ENCODE assay signal across 10 cellular contexts in genomic region chr16:30477773-30478172, GRCh38. TPM values are rescaled to one million over a fixed set of nuclear protein-coding genes. Genes with fewer than 3 reads are reported as not detected.
DNase-seq lines count a peak whose midpoint lies in the region; ATAC-seq and TF ChIP-seq lines count a peak whose summit lies in the region.
"Not testable (repeated sequence)": the region's sequence is repeated elsewhere in the genome, so short reads cannot be mapped to it uniquely, and the experiment has no call there.
"Had no signal": no experiment of that assay in that cellular context is flagged by ENCODE, and none has a peak within 500 bp of the region (broad histone marks: within the 10 kb centered on the region; RNA-seq: fewer than 3 reads in every experiment).

No MANE protein-coding gene starts in this region.

- not testable (repeated sequence) for H3K27me3 ChIP-seq in CD4-positive, alpha-beta T cell (ENCODE audit: control insufficient read depth, insufficient read depth, low read length)

- H3K9me3 Mint-ChIP-seq in CD4-positive, alpha-beta T cell; activated CD8-positive, alpha-beta T cell treated with anti-CD3 and anti-CD28 coated beads, Interleukin-2, amount 10 ng/mL, durations not matched to agents 7 days and 5 days (ENCODE audit: insufficient read depth); activated naive CD4-positive, alpha-beta T cell treated with anti-CD3 and anti-CD28 coated beads, Interleukin-2, amount 50 U/mL, for 24 hours; effector memory CD8-positive, alpha-beta T cell; stimulated activated effector memory CD8-positive, alpha-beta T cell treated with anti-CD3 and anti-CD28 coated beads, Interleukin-12 subunit alpha, Interleukin-12 subunit beta, amount 100 ng/mL, for 72 hours: not testable (repeated sequence)

- intact Hi-C loops in CD4-positive, alpha-beta T cell (cut with DNase I, micrococcal nuclease), result not testable (repeated sequence)

- H3K36me3 Mint-ChIP-seq in CD4-positive, alpha-beta T cell (ENCODE audit: low read depth), result peaks cover 85% of the 10 kb centered on the region
- H3K36me3 Mint-ChIP-seq in T-helper 17 cell (ENCODE audit: low read depth), result not testable (repeated sequence)
- peaks cover 80% of the 10 kb centered on the region for H3K36me3 Mint-ChIP-seq in activated CD8-positive, alpha-beta T cell treated with anti-CD3 and anti-CD28 coated beads, Interleukin-2, amount 10 ng/mL, durations not matched to agents 7 days and 5 days (ENCODE audit: low read depth)
- peaks cover 30% of the 10 kb centered on the region for H3K36me3 Mint-ChIP-seq in activated naive CD4-positive, alpha-beta T cell treated with anti-CD3 and anti-CD28 coated beads, Interleukin-2, amount 50 U/mL, for 24 hours
- peaks cover 96% of the 10 kb centered on the region for H3K36me3 Mint-ChIP-seq in effector memory CD8-positive, alpha-beta T cell (ENCODE audit: insufficient read depth)
- H3K36me3 Mint-ChIP-seq in stimulated activated effector memory CD8-positive, alpha-beta T cell treated with anti-CD3 and anti-CD28 coated beads, Interleukin-12 subunit alpha, Interleukin-12 subunit beta, amount 100 ng/mL, for 72 hours, result peaks cover 99% of the 10 kb centered on the region

- not testable (repeated sequence) for ATAC-seq in CD4-positive, alpha-beta T cell (ENCODE audit: poor library complexity); T-helper 17 cell; activated CD8-positive, alpha-beta T cell treated with anti-CD3 and anti-CD28 coated beads, Interleukin-2, amount 10 ng/mL, durations not matched to agents 7 days and 5 days; effector memory CD8-positive, alpha-beta T cell (replicated peaks); stimulated activated effector memory CD8-positive, alpha-beta T cell treated with anti-CD3 and anti-CD28 coated beads, Interleukin-12 subunit alpha, Interleukin-12 subunit beta, amount 100 ng/mL, for 72 hours

- CTCF ChIA-PET in CD4-positive, alpha-beta T cell (lab: Charles Lee), result interaction anchor here (0.7 to 1.0 kb wide), 2 partner anchors 17 to 48 kb away, joined by 3 to 6 read pairs; partner anchors contain the start of gene DCTPP1
- CTCF ChIA-PET in activated CD8-positive, alpha-beta T cell treated with anti-CD3 and anti-CD28 coated beads, Interleukin-2, amount 10 ng/mL, durations not matched to agents 7 days and 5 days (lab: Charles Lee), result interaction anchor here (1.2 to 10.5 kb wide), 3 partner anchors 9 to 47 kb away, joined by 3 to 139 read pairs (median 80); partner anchors contain the start of genes DCTPP1 and SEPHS2

- DNase-seq in CD4-positive, alpha-beta T cell; T-helper 17 cell; activated CD8-positive, alpha-beta T cell treated with anti-CD3 and anti-CD28 coated beads, Interleukin-2, amount 10 ng/mL, durations not matched to agents 7 days and 5 days; effector memory CD8-positive, alpha-beta T cell; stimulated activated effector memory CD8-positive, alpha-beta T cell treated with anti-CD3 and anti-CD28 coated beads, Interleukin-12 subunit alpha, Interleukin-12 subunit beta, amount 100 ng/mL, for 72 hours (ENCODE audit: low spot score in 2 of 2): not testable (repeated sequence)

- POLR2A ChIA-PET in CD4-positive, alpha-beta T cell (lab: Charles Lee), result interaction anchor here (1.1 to 3.1 kb wide), 3 partner anchors 19 to 23 kb away, joined by 4 to 25 read pairs (median 6); no protein-coding TSS in a partner anchor
- POLR2A ChIA-PET in activated CD8-positive, alpha-beta T cell treated with anti-CD3 and anti-CD28 coated beads, Interleukin-2, amount 10 ng/mL, durations not matched to agents 7 days and 5 days (lab: Charles Lee), result interaction anchor here (2.9 kb wide), 1 partner anchor 28 kb away, joined by 20 read pairs; no protein-coding TSS in a partner anchor

- not testable (repeated sequence) for H3K27me3 Mint-ChIP-seq in CD4-positive, alpha-beta T cell; T-helper 17 cell; activated CD8-positive, alpha-beta T cell treated with anti-CD3 and anti-CD28 coated beads, Interleukin-2, amount 10 ng/mL, durations not matched to agents 7 days and 5 days (ENCODE audit: low read depth); activated naive CD4-positive, alpha-beta T cell treated with anti-CD3 and anti-CD28 coated beads, Interleukin-2, amount 50 U/mL, for 24 hours; effector memory CD8-positive, alpha-beta T cell

- peaks cover 54% of the 10 kb centered on the region for H3K4me1 Mint-ChIP-seq in CD4-positive, alpha-beta T cell (ENCODE audit: low read depth)
- peaks cover 41% of the 10 kb centered on the region for H3K4me1 Mint-ChIP-seq in T-helper 17 cell
- peaks cover 62% of the 10 kb centered on the region for H3K4me1 Mint-ChIP-seq in activated CD8-positive, alpha-beta T cell treated with anti-CD3 and anti-CD28 coated beads, Interleukin-2, amount 10 ng/mL, durations not matched to agents 7 days and 5 days (ENCODE audit: low read depth)
- peaks cover 72% of the 10 kb centered on the region for H3K4me1 Mint-ChIP-seq in activated naive CD4-positive, alpha-beta T cell treated with anti-CD3 and anti-CD28 coated beads, Interleukin-2, amount 50 U/mL, for 24 hours
- H3K4me1 Mint-ChIP-seq in effector memory CD8-positive, alpha-beta T cell (ENCODE audit: low read depth in 2 of 2), result peaks cover 54 to 68% of the 10 kb centered on the region in 2 donors
- H3K4me1 Mint-ChIP-seq in stimulated activated effector memory CD8-positive, alpha-beta T cell treated with anti-CD3 and anti-CD28 coated beads, Interleukin-12 subunit alpha, Interleukin-12 subunit beta, amount 100 ng/mL, for 72 hours, result peaks cover 68% of the 10 kb centered on the region

- not testable (repeated sequence) for H3K9me3 ChIP-seq in CD4-positive, alpha-beta T cell (ENCODE audit: control insufficient read depth, low read length); T-helper 17 cell (ENCODE audit: control insufficient read depth, low read length, poor library complexity, severe bottlenecking)

- TF ChIP-seq CTCF in CD4-positive, alpha-beta T cell (IDR thresholded peaks at IDR 0.05), result not testable (repeated sequence)

- H3K27ac Mint-ChIP-seq in CD4-positive, alpha-beta T cell, result peak overlapping the region; percentile 77
- peak overlapping the region; percentile 96 for H3K27ac Mint-ChIP-seq in T-helper 17 cell
- H3K27ac Mint-ChIP-seq in activated CD8-positive, alpha-beta T cell treated with anti-CD3 and anti-CD28 coated beads, Interleukin-2, amount 10 ng/mL, durations not matched to agents 7 days and 5 days, result peak overlapping the region; percentile 77
- H3K27ac Mint-ChIP-seq in activated naive CD4-positive, alpha-beta T cell treated with anti-CD3 and anti-CD28 coated beads, Interleukin-2, amount 50 U/mL, for 24 hours, result peak overlapping the region; percentile 68
- peak overlapping the region; percentile 77 to 97 for H3K27ac Mint-ChIP-seq in effector memory CD8-positive, alpha-beta T cell
- peak overlapping the region; percentile 87 for H3K27ac Mint-ChIP-seq in stimulated activated effector memory CD8-positive, alpha-beta T cell treated with anti-CD3 and anti-CD28 coated beads, Interleukin-12 subunit alpha, Interleukin-12 subunit beta, amount 100 ng/mL, for 72 hours

- H3K27ac ChIP-seq in CD4-positive, alpha-beta T cell (ENCODE audit: low read depth, low read length), result not testable (repeated sequence)

- not testable (repeated sequence) for H3K4me3 Mint-ChIP-seq in CD4-positive, alpha-beta T cell; activated CD8-positive, alpha-beta T cell treated with anti-CD3 and anti-CD28 coated beads, Interleukin-2, amount 10 ng/mL, durations not matched to agents 7 days and 5 days; activated naive CD4-positive, alpha-beta T cell treated with anti-CD3 and anti-CD28 coated beads, Interleukin-2, amount 50 U/mL, for 24 hours
- peak overlapping the region; percentile 16 for H3K4me3 Mint-ChIP-seq in T-helper 17 cell
- H3K4me3 Mint-ChIP-seq in effector memory CD8-positive, alpha-beta T cell, result peak overlapping the region; percentile 45 to 99
- H3K4me3 Mint-ChIP-seq in stimulated activated effector memory CD8-positive, alpha-beta T cell treated with anti-CD3 and anti-CD28 coated beads, Interleukin-12 subunit alpha, Interleukin-12 subunit beta, amount 100 ng/mL, for 72 hours, result peak overlapping the region; percentile 97

RNA-seq across cellular contexts. Expression of gene ITGAL, which starts 5.2 kb away (rescaled TPM):
- 100 to 1,000 TPM; 186 to 187 TPM for total RNA-seq in CD4-positive, alpha-beta T cell
- total RNA-seq in T-helper 17 cell, result 100 to 1,000 TPM; 322 to 338 TPM
- total RNA-seq in activated CD8-positive, alpha-beta T cell treated with anti-CD3 and anti-CD28 coated beads, Interleukin-2, amount 10 ng/mL, durations not matched to agents 7 days and 5 days, result 100 to 1,000 TPM; 458 to 471 TPM
- total RNA-seq: HT-29, IMR-90, LHCN-M2, PC-3 had no signal

RNA-seq across cellular contexts. Expression of gene SEPHS2, which starts 32.1 kb away (rescaled TPM):
- 10 to 100 TPM; 25.4 to 25.9 TPM for total RNA-seq in CD4-positive, alpha-beta T cell
- 10 to 100 TPM; 18.3 to 21.4 TPM for total RNA-seq in T-helper 17 cell
- total RNA-seq in activated CD8-positive, alpha-beta T cell treated with anti-CD3 and anti-CD28 coated beads, Interleukin-2, amount 10 ng/mL, durations not matched to agents 7 days and 5 days, result 10 to 100 TPM; 64.6 to 68.7 TPM

RNA-seq across cellular contexts. Expression of gene DCTPP1, which starts 47.9 kb away (rescaled TPM):
- 1 to 10 TPM; 5.4 to 6.5 TPM for total RNA-seq in CD4-positive, alpha-beta T cell
- 10 to 100 TPM; 17.4 to 19.2 TPM for total RNA-seq in T-helper 17 cell
- total RNA-seq in activated CD8-positive, alpha-beta T cell treated with anti-CD3 and anti-CD28 coated beads, Interleukin-2, amount 10 ng/mL, durations not matched to agents 7 days and 5 days, result 10 to 100 TPM; 87.3 to 92.8 TPM

RNA-seq across cellular contexts. Expression of gene ZNF768, which starts 48.6 kb away (rescaled TPM):
- 1 to 10 TPM; 3.9 to 4.1 TPM for total RNA-seq in CD4-positive, alpha-beta T cell
- total RNA-seq in T-helper 17 cell, result 1 to 10 TPM; 5.1 to 5.3 TPM
- total RNA-seq in activated CD8-positive, alpha-beta T cell treated with anti-CD3 and anti-CD28 coated beads, Interleukin-2, amount 10 ng/mL, durations not matched to agents 7 days and 5 days, result 1 to 10 TPM; 6.7 to 7.0 TPM

RNA-seq across cellular contexts. Expression of gene ZNF747, which starts 56.9 kb away (rescaled TPM):
- total RNA-seq in CD4-positive, alpha-beta T cell, result 1 to 10 TPM; 6.3 to 6.7 TPM
- total RNA-seq in T-helper 17 cell, result 1 to 10 TPM; 7.6 TPM
- 10 to 100 TPM in 1 of 2 experiments, 1 to 10 TPM in 1; 8.9 to 10.8 TPM for total RNA-seq in activated CD8-positive, alpha-beta T cell treated with anti-CD3 and anti-CD28 coated beads, Interleukin-2, amount 10 ng/mL, durations not matched to agents 7 days and 5 days

Comparison
In these comparisons a context has a peak if more than half of its experiments do, and no peak if none do; other contexts are left out.
1. RNA of gene DCTPP1, which starts 47.9 kb away (total RNA-seq): 87.3 to 92.8 TPM in activated CD8-positive, alpha-beta T cell treated with anti-CD3 and anti-CD28 coated beads, Interleukin-2, amount 10 ng/mL, durations not matched to agents 7 days and 5 days; 17.4 to 19.2 TPM in T-helper 17 cell and 5.4 to 6.5 TPM in CD4-positive, alpha-beta T cell; every median in the first group is over 4 times any median in the second.
2. Peak in every context shown above with its lines, with median percentiles within 50 percentile points of each other: H3K27ac Mint-ChIP-seq.